ENCODE assay signal across 8 cellular contexts in the genomic region with DNA sequence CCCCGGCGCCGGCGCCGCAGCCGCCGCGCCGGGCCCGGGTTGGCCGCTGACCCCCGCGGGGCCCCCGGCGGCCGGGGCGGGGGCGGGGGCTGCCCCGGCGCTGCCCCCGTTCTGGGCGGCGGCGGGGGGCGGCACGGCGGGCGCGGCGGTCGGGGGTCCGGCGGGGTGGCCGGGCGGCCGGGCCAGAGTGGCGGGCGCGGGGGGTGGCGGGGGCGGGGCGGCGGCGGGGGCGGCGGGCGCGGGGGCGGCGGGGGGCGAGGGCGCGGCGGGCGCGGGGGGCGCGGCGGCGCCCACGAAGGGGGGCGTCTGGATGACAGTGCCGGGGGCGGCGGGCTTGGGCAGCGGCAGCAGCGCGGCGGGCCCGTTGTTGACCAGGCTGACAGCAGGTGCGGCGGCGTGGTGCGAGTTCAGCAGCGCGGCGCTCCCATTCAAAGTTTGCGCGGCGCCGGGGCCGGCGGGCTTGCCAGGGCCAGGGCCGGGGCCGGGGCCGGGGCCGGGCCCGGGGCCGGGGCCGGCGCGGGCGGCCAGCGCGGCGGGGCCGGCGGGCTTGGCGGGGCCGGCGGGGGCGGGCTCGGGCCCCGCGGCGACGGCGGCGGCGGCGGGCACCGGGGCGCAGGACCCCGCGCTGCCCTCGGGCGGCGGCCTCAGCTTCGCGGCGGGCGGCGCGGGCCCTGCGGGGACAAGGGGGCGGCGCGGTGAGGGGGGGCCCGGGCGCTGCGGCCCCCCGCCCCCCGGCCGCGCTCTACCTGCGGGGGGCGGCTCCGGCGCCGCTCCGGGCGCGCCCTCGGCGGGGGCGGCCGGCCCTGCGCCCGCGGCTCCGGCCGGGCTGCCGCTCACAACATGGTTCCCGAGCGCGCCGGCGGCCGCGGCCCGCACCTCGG. TPM values are rescaled to one million over a fixed set of nuclear protein-coding genes. Genes with fewer than 3 reads are reported as not detected.
DNase-seq lines count a peak whose midpoint lies in the region; ATAC-seq, FAIRE-seq and TF ChIP-seq lines count a peak whose summit lies in the region.

No MANE protein-coding gene starts in this region.

- peaks cover 10% of the 10 kb centered on the region for H3K79me1 ChIP-seq in H1 (ENCODE audit: low read depth, low read length)

- peak overlapping the region; percentile 73 to 86 (median 80) for H3K9ac ChIP-seq in H1 (replicated peaks in 1 of 4; ENCODE audit: extremely low read depth in 1 of 4, low read depth in 3 of 4, low read length in 3 of 4)

- H2BK12ac ChIP-seq in H1 (ENCODE audit: low read depth, low read length): no peak overlapping the region

- H3K79me2 ChIP-seq in H1 (ENCODE audit: control insufficient read depth in 1 of 2, insufficient read depth in 2 of 2, low read length in 2 of 2): peaks cover 30 to 43% of the 10 kb centered on the region in 2 experiments; a peak in 3 of 4 replicates

- H3K56ac ChIP-seq in H1 (replicated peaks; ENCODE audit: insufficient read length, low read depth, low read length): no peak overlapping the region

- no peak for TF ChIP-seq RAD21 in H1 (IDR thresholded peaks at IDR 0.05 in 1 of 2, conservative IDR thresholded peaks at IDR 0.05 in 1 of 2; ENCODE audit: low read depth in 2 of 2, low read length in 2 of 2)

- H3K4me1 Mint-ChIP-seq in activated T-cell treated with anti-CD3 and anti-CD28 coated beads, Interleukin-2, amount 50 U/mL, for 4 hours (ENCODE audit: low read depth): peaks cover 57% of the 10 kb centered on the region
- H3K4me1 Mint-ChIP-seq in nephron progenitor cell: peaks cover 66% of the 10 kb centered on the region

- DNase-seq in activated T-cell treated with anti-CD3 and anti-CD28 coated beads, Interleukin-2, amount 50 U/mL, for 4 hours: no peak
- no peak for DNase-seq in activated T-cell treated with anti-CD3 and anti-CD28 coated beads, Interleukin-2, amount 50 U/mL, for 1 hour
- DNase-seq in HFF-Myc (ENCODE audit: extremely low read depth, low read depth): no peak
- DNase-seq in NCI-H69 (lab: John Stamatoyannopoulos, UW): peak; percentile 36
- DNase-seq in H1 (ENCODE audit: low read depth in 1 of 2, low spot score in 2 of 2): no peak
- DNase-seq in nephron progenitor cell: peak; percentile 61
- no peak for DNase-seq in KBM-7
- no peak for DNase-seq in HPDE6-E6E7 (ENCODE audit: extremely low spot score)

- ATAC-seq in activated T-cell treated with anti-CD3 and anti-CD28 coated beads, Interleukin-2, amount 50 U/mL, for 4 hours: peak; percentile 14 to 20

- H3K14ac ChIP-seq in H1 (ENCODE audit: insufficient read length): no peak overlapping the region

- H3K27me3 Mint-ChIP-seq in activated T-cell treated with anti-CD3 and anti-CD28 coated beads, Interleukin-2, amount 50 U/mL, for 4 hours (ENCODE audit: low read depth): no peaks in the 10 kb centered on the region
- H3K27me3 Mint-ChIP-seq in nephron progenitor cell (ENCODE audit: low read depth, poor library complexity): peaks cover 27% of the 10 kb centered on the region

- H3K23ac ChIP-seq in H1 (ENCODE audit: insufficient read length): no peak overlapping the region

- peaks cover 5% of the 10 kb centered on the region for H3K36me3 Mint-ChIP-seq in activated T-cell treated with anti-CD3 and anti-CD28 coated beads, Interleukin-2, amount 50 U/mL, for 4 hours (ENCODE audit: insufficient read depth)
- peaks cover 22% of the 10 kb centered on the region for H3K36me3 Mint-ChIP-seq in nephron progenitor cell (ENCODE audit: low read depth)

- H2BK20ac ChIP-seq in H1 (ENCODE audit: low read length): no peak overlapping the region

- in situ Hi-C loops in KBM-7 (cut with MboI; ENCODE audit: low pct_unique_long_range_greater_than_20kb, low sequenced_read_pairs): no loop called here

- no peak for TF ChIP-seq POLR2A in H1 (IDR thresholded peaks at IDR 0.05; ENCODE audit: control extremely low read depth in 1 of 2, low read depth in 2 of 2, low read length in 2 of 2)

- no peak overlapping the region for H2BK120ac ChIP-seq in H1 (replicated peaks; ENCODE audit: low read depth, low read length)

- peaks cover 32 to 33% of the 10 kb centered on the region in 2 experiments for H4K20me1 ChIP-seq in H1 (replicated peaks in 1 of 2; ENCODE audit: control insufficient read depth in 1 of 2, insufficient read depth in 2 of 2, low read length in 2 of 2)

- H3K9me3 Mint-ChIP-seq in activated T-cell treated with anti-CD3 and anti-CD28 coated beads, Interleukin-2, amount 50 U/mL, for 4 hours: no peaks in the 10 kb centered on the region
- peaks cover 3% of the 10 kb centered on the region for H3K9me3 Mint-ChIP-seq in nephron progenitor cell

- FAIRE-seq in H1 (lab: Jason Lieb, UNC): no peak

- H3K4me1 ChIP-seq in H1 (replicated peaks in 1 of 4; ENCODE audit: control insufficient read depth in 3 of 4, insufficient read depth in 4 of 4, low read length in 3 of 4): peaks cover 5 to 18% (median 14%) of the 10 kb centered on the region in 4 experiments

- H4K5ac ChIP-seq in H1 (ENCODE audit: insufficient read length, low read depth, low read length): no peak overlapping the region

- no peak overlapping the region; the same call in 1 of the 2 replicates for H3K27ac ChIP-seq in H1 (ENCODE audit: low read depth, low read length)

- H2BK15ac ChIP-seq in H1 (ENCODE audit: low read length): no peak overlapping the region

- TF ChIP-seq CTCF in HFF-Myc (IDR thresholded peaks at IDR 0.05; ENCODE audit: low read depth, low read length, missing control alignments): no peak
- TF ChIP-seq CTCF in H1 (IDR thresholded peaks at IDR 0.05; ENCODE audit: control extremely low read depth in 1 of 3, insufficient read depth in 1 of 3, low read depth in 1 of 3, low read length in 3 of 3): no peak
- no peak for TF ChIP-seq CTCF in nephron progenitor cell (IDR thresholded peaks at IDR 0.05)

- peak overlapping the region; percentile 78; the same call in 1 of the 2 replicates for H3K18ac ChIP-seq in H1 (ENCODE audit: extremely low read depth, low read length)

- H3K9me3 ChIP-seq in H1 (ENCODE audit: insufficient read depth in 2 of 2, low read depth in 1 of 2, low read length in 1 of 2): 0 out of 4 replicates have a peak, but pooled peaks cover 0 to 3% of the 10 kb centered on the region in 2 experiments

- H3K27me3 ChIP-seq in H1 (replicated peaks in 1 of 4; ENCODE audit: control insufficient read depth in 3 of 4, extremely low read depth in 1 of 4, insufficient read depth in 3 of 4, low read length in 3 of 4): no peaks in the 10 kb centered on the region

- H4K8ac ChIP-seq in H1 (ENCODE audit: extremely low read depth, insufficient read depth, low read length): peak overlapping the region; percentile 92; the same call in 1 of the 2 replicates

- no peak overlapping the region for H3K27ac Mint-ChIP-seq in nephron progenitor cell

- no peak for TF ChIP-seq EP300 in H1 (IDR thresholded peaks at IDR 0.05; ENCODE audit: borderline replicate concordance in 1 of 2, low read depth in 2 of 2, low read length in 2 of 2)

- no peak overlapping the region for H3K4me3 Mint-ChIP-seq in activated T-cell treated with anti-CD3 and anti-CD28 coated beads, Interleukin-2, amount 50 U/mL, for 4 hours
- H3K4me3 Mint-ChIP-seq in nephron progenitor cell: peak overlapping the region; percentile 78

- H2AFZ ChIP-seq in H1 (ENCODE audit: low read length): no peak overlapping the region; the same call in 1 of the 2 replicates

- CTCF ChIA-PET in H1 (lab: Charles Lee; ENCODE audit: partially characterized antibody): no interaction called here

- H3K4me3 ChIP-seq in HFF-Myc (replicated peaks; ENCODE audit: low read depth, low read length) (peak overlapping the region; percentile 30), H1 (ENCODE audit: extremely low read depth in 1 of 4, insufficient read depth in 2 of 4, low read depth in 3 of 4, low read length in 4 of 4) (peak overlapping the region; percentile 44 to 97 (median 57); a peak in 6 of 8 replicates)

- H3K4me2 ChIP-seq in H1 (ENCODE audit: insufficient read depth in 1 of 2, low read depth in 2 of 2, low read length in 2 of 2): peak overlapping the region in 1 of 2 experiments; percentile 75; a peak in 1 of 4 replicates

- H2BK5ac ChIP-seq in H1 (ENCODE audit: low read depth, low read length): no peak overlapping the region

- H3K4ac ChIP-seq in H1 (replicated peaks; ENCODE audit: insufficient read length, low read depth, low read length): no peak overlapping the region

- H3K36me3 ChIP-seq in H1 (ENCODE audit: control insufficient read depth in 2 of 4, insufficient read depth in 4 of 4, low read length in 3 of 4): peaks cover 0 to 4% (median under 1%) of the 10 kb centered on the region in 4 experiments; a peak in 3 of 8 replicates

- no peak overlapping the region for H2AK5ac ChIP-seq in H1 (ENCODE audit: low read depth, low read length)

- 5% methylated on average over 15 of the region's 162 CpGs; no CpG with 5 or more reads in 1 of the 2 experiments for WGBS in H1 (ENCODE audit: extremely low coverage in 1 of 2, insufficient coverage in 1 of 2, insufficient read length in 1 of 2, insufficient replicate concordance in 2 of 2, low coverage in 1 of 2, low lambda C conversion rate in 2 of 2, missing lambda C conversion rate in 1 of 2), 2 experiments

- POLR2A ChIA-PET in H1 (lab: Charles Lee; ENCODE audit: partially characterized antibody): interaction anchor here (0.6 to 4.1 kb wide), 12 partner anchors 13 to 87 kb away, joined by 3 to 125 read pairs (median 6); partner anchors contain the start of gene LSM14B

- peaks cover 7% of the 10 kb centered on the region; the same call in 1 of the 2 replicates for H3K23me2 ChIP-seq in H1 (ENCODE audit: low read depth, low read length)

- peak overlapping the region; percentile 60 for H4K91ac ChIP-seq in H1 (replicated peaks; ENCODE audit: insufficient read length, low read length)

RNA-seq across cellular contexts. Expression of gene TAF4, which starts 0.7 kb away (rescaled TPM):
- total RNA-seq in activated T-cell treated with anti-CD3 and anti-CD28 coated beads, Interleukin-2, amount 50 U/mL, for 4 hours: 10 to 100 TPM; 26.4 to 31.1 (median 27.0) TPM
- 30.1 and 33.0 TPM in 2 replicates for total RNA-seq in H1 (2021; fragmentation: NEBNext Ultra II Directional; extraction: Animal tissue kit (Norgen Biotek cat#: 25700))
- 16.0 and 25.8 TPM in 2 replicates for polyA plus RNA-seq in H1 (2011; rRNA removed)
- 12.2 TPM for polyA plus RNA-seq in H1 (2011; cell fraction: cytosol; rRNA removed)
- polyA plus RNA-seq in H1 (2011; cell fraction: nucleus; rRNA removed): 17.4 TPM
- 17.8 to 35.7 TPM (median 25.0 TPM) in 4 replicates for polyA plus RNA-seq in H1 (2012, experiment 1 of 2)
- polyA plus RNA-seq in H1 (2012, experiment 2 of 2): 9.2 TPM
- polyA plus RNA-seq in H1 (2013, experiment 1 of 2): 24.0 TPM
- polyA plus RNA-seq in H1 (2013, experiment 2 of 2): 19.7 TPM
- polyA minus RNA-seq in H1 (2011; rRNA and poly(A)+ RNA removed): 4.3 and 4.6 TPM in 2 replicates
- polyA minus RNA-seq in H1 (2011; cell fraction: cytosol; rRNA and poly(A)+ RNA removed): 34.5 TPM
- 16.3 TPM for polyA minus RNA-seq in H1 (2011; cell fraction: nucleus; rRNA and poly(A)+ RNA removed)

RNA-seq across cellular contexts. Expression of gene LSM14B, which starts 57.2 kb away (rescaled TPM):
- total RNA-seq in activated T-cell treated with anti-CD3 and anti-CD28 coated beads, Interleukin-2, amount 50 U/mL, for 4 hours: 10 to 100 TPM; 35.2 to 41.3 (median 40.9) TPM
- total RNA-seq in H1 (2021; fragmentation: NEBNext Ultra II Directional; extraction: Animal tissue kit (Norgen Biotek cat#: 25700)): 65.6 and 70.0 TPM in 2 replicates
- 58.3 and 93.9 TPM in 2 replicates for polyA plus RNA-seq in H1 (2011; rRNA removed)
- polyA plus RNA-seq in H1 (2011; cell fraction: cytosol; rRNA removed): 55.5 TPM
- polyA plus RNA-seq in H1 (2011; cell fraction: nucleus; rRNA removed): 80.3 TPM
- 62.5 to 71.2 TPM (median 67.6 TPM) in 4 replicates for polyA plus RNA-seq in H1 (2012, experiment 1 of 2)
- polyA plus RNA-seq in H1 (2012, experiment 2 of 2): 24.0 TPM
- polyA plus RNA-seq in H1 (2013, experiment 1 of 2): 46.2 TPM
- 45.5 TPM for polyA plus RNA-seq in H1 (2013, experiment 2 of 2)
- polyA minus RNA-seq in H1 (2011; rRNA and poly(A)+ RNA removed): 51.4 and 62.8 TPM in 2 replicates
- polyA minus RNA-seq in H1 (2011; cell fraction: cytosol; rRNA and poly(A)+ RNA removed): 40.5 TPM
- 38.9 TPM for polyA minus RNA-seq in H1 (2011; cell fraction: nucleus; rRNA and poly(A)+ RNA removed)

Comparison
In these comparisons a context has a peak if more than half of its experiments do, and no peak if none do; other contexts are left out.
1. DNase-seq: peak in NCI-H69 (single experiment) and nephron progenitor cell (single experiment); none in activated T-cell treated with anti-CD3 and anti-CD28 coated beads, Interleukin-2, amount 50 U/mL, for 4 hours (single experiment), activated T-cell treated with anti-CD3 and anti-CD28 coated beads, Interleukin-2, amount 50 U/mL, for 1 hour (single experiment), HFF-Myc (single experiment), H1 (0 of 2), KBM-7 (single experiment) and HPDE6-E6E7 (single experiment).